In genomic region chr11:118002010-118002540, GRCh38 we compare ENCODE assay signal across 10 cellular contexts. TPM values are rescaled to one million over a fixed set of nuclear protein-coding genes. Genes with fewer than 3 reads are reported as not detected.
DNase-seq lines count a peak whose midpoint lies in the region; ATAC-seq and TF ChIP-seq lines count a peak whose summit lies in the region.
"Had no signal": no experiment of that assay in that cellular context is flagged by ENCODE, and none has a peak within 500 bp of the region (broad histone marks: within the 10 kb centered on the region; RNA-seq: fewer than 3 reads in every experiment).

No MANE protein-coding gene starts in this region.

- H3K27ac ChIP-seq in GM23338 (ENCODE audit: low read depth): no peak overlapping the region
- H3K27ac ChIP-seq in esophagus (ENCODE audit: low read depth in 2 of 2, low read length in 1 of 2): peak overlapping the region; percentile 51 to 66

- 81 to 88% methylated on average over 6 of the region's 6 CpGs for WGBS in esophagus, 2 donors

- no peak for TF ChIP-seq CTCF in GM23338 (conservative IDR thresholded peaks at IDR 0.05; ENCODE audit: low read depth in 2 of 2)
- TF ChIP-seq CTCF in chondrocyte (IDR thresholded peaks at IDR 0.05): no peak

- H3K27me3 ChIP-seq in GM23338 (ENCODE audit: insufficient read depth): no peaks in the 10 kb centered on the region
- H3K27me3 ChIP-seq in esophagus (ENCODE audit: control insufficient read depth in 1 of 2, insufficient read depth in 2 of 2, low read length in 2 of 2): no peaks in the 10 kb centered on the region

- H3K4me1 ChIP-seq in GM23338 (ENCODE audit: insufficient read depth) (peaks cover 4% of the 10 kb centered on the region; the same call in 1 of the 2 replicates), esophagus (ENCODE audit: control insufficient read depth in 2 of 2, insufficient read depth in 2 of 2, low read length in 1 of 2) (peaks cover 0 to 6% of the 10 kb centered on the region in 2 donors)

- no peaks in the 10 kb centered on the region for H3K36me3 Mint-ChIP-seq in GM23338 (ENCODE audit: low read depth)
- peaks cover 1% of the 10 kb centered on the region for H3K36me3 Mint-ChIP-seq in chondrocyte (ENCODE audit: low read depth)

- ATAC-seq in GM23338 (no peak), GM21381 (IDR thresholded peaks at IDR 0.05; ENCODE audit: unreplicated experiment) (no peak), GM18858 (IDR thresholded peaks at IDR 0.05; ENCODE audit: unreplicated experiment) (no peak)

- no peaks in the 10 kb centered on the region for H3K36me3 ChIP-seq in GM23338 (ENCODE audit: insufficient read depth)
- H3K36me3 ChIP-seq in esophagus (ENCODE audit: control insufficient read depth in 2 of 2, insufficient read depth in 2 of 2, low read length in 1 of 2): peaks cover 0 to 6% of the 10 kb centered on the region in 2 donors

- no peaks in the 10 kb centered on the region for H3K9me3 ChIP-seq in esophagus (ENCODE audit: control insufficient read depth in 2 of 2, insufficient read depth in 1 of 2, low read depth in 1 of 2, low read length in 1 of 2)

- no peaks in the 10 kb centered on the region for H4K20me1 ChIP-seq in GM23338 (replicated peaks; ENCODE audit: insufficient read depth)

- H3K9me2 ChIP-seq in GM23338 (ENCODE audit: insufficient read depth): no peaks in the 10 kb centered on the region

- H3K9me3 Mint-ChIP-seq in GM23338 (no peaks in the 10 kb centered on the region), chondrocyte (ENCODE audit: low read depth) (peaks cover 8% of the 10 kb centered on the region)

- H3K4me3 Mint-ChIP-seq in GM23338 (no peak overlapping the region), chondrocyte (ENCODE audit: unreplicated experiment) (no peak overlapping the region)

- DNase-seq in GM23338 (ENCODE audit: low spot score) (no peak), chondrocyte (ENCODE audit: low spot score) (no peak), NCI-H345 treated with DMSO at 0.1 percent for 48 hours (lab: John Stamatoyannopoulos, UW; ENCODE audit: unreplicated experiment) (no peak)
- peak; percentile 58 to 62 for DNase-seq in activated CD4-positive, alpha-beta T cell treated with anti-CD3 and anti-CD28 coated beads, Interleukin-2, amount 50 U/mL, for 4 hours
- peak; percentile 36 for DNase-seq in stimulated activated CD4-positive, alpha-beta T cell treated with anti-CD3 and anti-CD28 coated beads, Interleukin-2, amount 100 ng/mL, for 4 hours (ENCODE audit: low read depth)
- DNase-seq: DMS79 treated with DMSO at 0.1 percent for 48 hours had no signal

- no peaks in the 10 kb centered on the region for H3K79me2 ChIP-seq in GM23338 (replicated peaks; ENCODE audit: insufficient read depth)

- H3K4me3 ChIP-seq in GM23338: no peak overlapping the region
- H3K4me3 ChIP-seq in esophagus (ENCODE audit: low read depth in 1 of 2, low read length in 2 of 2): no peak overlapping the region

- no peak overlapping the region for H3K4me2 ChIP-seq in GM23338

- H3K27ac Mint-ChIP-seq in GM23338 (no peak overlapping the region), chondrocyte (ENCODE audit: unreplicated experiment) (no peak overlapping the region)

- no peaks in the 10 kb centered on the region for H3F3A ChIP-seq in GM23338 (replicated peaks; ENCODE audit: low read depth)

- peaks cover 10% of the 10 kb centered on the region for H3K4me1 Mint-ChIP-seq in GM23338
- H3K4me1 Mint-ChIP-seq in chondrocyte (ENCODE audit: low read depth): no peaks in the 10 kb centered on the region

- H2AFZ ChIP-seq in GM23338: peak overlapping the region; percentile 20; the same call in 1 of the 2 replicates

- peaks cover 5% of the 10 kb centered on the region for H3K27me3 Mint-ChIP-seq in GM23338 (ENCODE audit: insufficient read depth, low read depth, poor library complexity)
- H3K27me3 Mint-ChIP-seq in chondrocyte (ENCODE audit: low read depth): peaks cover 7% of the 10 kb centered on the region

TF ChIP-seq in GM23338, 12 proteins besides CTCF, POLR2A, EP300 and RAD21:
- no peak for TF ChIP-seq EZH2 (IDR thresholded peaks at IDR 0.05; ENCODE audit: low read depth, unreplicated experiment)

RNA-seq across cellular contexts. Expression of gene IL10RA, which starts 15.9 kb away (rescaled TPM):
- 0.10 and 0.23 TPM in 2 replicates for total RNA-seq in GM23338 (2014; rRNA removed; shearing (Covaris generic))
- not detected in 2 replicates for polyA plus RNA-seq in GM23338 (2016; fragmentation: Nextera tagmentation; extraction: Ambion mirVana)
- 1 to 10 TPM; 2.0 to 2.2 TPM for polyA plus RNA-seq in esophagus
- total RNA-seq in chondrocyte: 0.12 to 0.77 TPM in 2 of 3 replicates, not detected in the other
- total RNA-seq: SK-MEL-5 had no signal

Comparison
In these comparisons a context has a peak if more than half of its experiments do, and no peak if none do; other contexts are left out.
1. DNase-seq: peak in activated CD4-positive, alpha-beta T cell treated with anti-CD3 and anti-CD28 coated beads, Interleukin-2, amount 50 U/mL, for 4 hours (2 of 2) and stimulated activated CD4-positive, alpha-beta T cell treated with anti-CD3 and anti-CD28 coated beads, Interleukin-2, amount 100 ng/mL, for 4 hours (single experiment); none in GM23338 (single experiment), chondrocyte (single experiment) and NCI-H345 treated with DMSO at 0.1 percent for 48 hours (single experiment).